9 cellular contexts compared by ENCODE assay signal in genomic region chr7:120725376-120726039, GRCh38.
DNase-seq lines count a peak whose midpoint lies in the region; ATAC-seq, FAIRE-seq and TF ChIP-seq lines count a peak whose summit lies in the region.
"Had no signal": no experiment of that assay in that cellular context is flagged by ENCODE, and none has a peak within 500 bp of the region (broad histone marks: within the 10 kb centered on the region; RNA-seq: fewer than 3 reads in every experiment).

No MANE protein-coding gene starts in this region.

- no peaks in the 10 kb centered on the region for H3K36me3 Mint-ChIP-seq in endothelial cell (ENCODE audit: low read depth, unreplicated experiment)
- no peaks in the 10 kb centered on the region for H3K36me3 Mint-ChIP-seq in progenitor cell of endocrine pancreas (ENCODE audit: insufficient read depth)
- no peaks in the 10 kb centered on the region for H3K36me3 Mint-ChIP-seq in natural killer cell treated with Interleukin-12 subunit alpha and Interleukin-12 subunit beta and Interleukin-15 and Interleukin-18, amount 100 ng/mL, for 72 hours
- H3K36me3 Mint-ChIP-seq: IgD-negative memory B cell had no signal

- no peak overlapping the region for H3K4me3 ChIP-seq in OCI-LY7 (ENCODE audit: low read depth, low read length, poor library complexity, severe bottlenecking)
- H3K4me3 ChIP-seq in effector memory CD4-positive, alpha-beta T cell (ENCODE audit: insufficient read depth, low read depth, low read length, poor library complexity, severe bottlenecking) = no peak overlapping the region

- DNase-seq in D721Med (ENCODE audit: insufficient read length, low spot score) (no peak), HT1080 (ENCODE audit: low read depth) (peak; percentile 32), OCI-LY7 (ENCODE audit: low spot score) (peak; percentile 37), endothelial cell (ENCODE audit: low spot score) (no peak), progenitor cell of endocrine pancreas (ENCODE audit: low spot score, unreplicated experiment) (no peak)
- DNase-seq in natural killer cell treated with Interleukin-12 subunit alpha and Interleukin-12 subunit beta and Interleukin-15 and Interleukin-18, amount 100 ng/mL, for 72 hours (ENCODE audit: low spot score) = no peak
- DNase-seq in effector memory CD4-positive, alpha-beta T cell = no peak

- no peaks in the 10 kb centered on the region for H3K36me3 ChIP-seq in OCI-LY7 (ENCODE audit: insufficient read depth, low read length)
- no peaks in the 10 kb centered on the region for H3K36me3 ChIP-seq in effector memory CD4-positive, alpha-beta T cell (ENCODE audit: control insufficient read depth, insufficient read depth, low read length)

- no peak overlapping the region for H2AFZ ChIP-seq in OCI-LY7 (ENCODE audit: low read length)

- TF ChIP-seq CTCF in D721Med (IDR thresholded peaks at IDR 0.05; ENCODE audit: insufficient read depth, missing control alignments) (peak; percentile 66), OCI-LY7 (conservative IDR thresholded peaks at IDR 0.05; ENCODE audit: low read length) (peak; percentile 86), endothelial cell (IDR thresholded peaks at IDR 0.05; ENCODE audit: unreplicated experiment) (peak; percentile 92), progenitor cell of endocrine pancreas (IDR thresholded peaks at IDR 0.05; ENCODE audit: unreplicated experiment) (peak; percentile 78)

- H3K4me1 ChIP-seq in OCI-LY7 (ENCODE audit: insufficient read depth, low read length, poor library complexity, severe bottlenecking) = no peaks in the 10 kb centered on the region
- no peaks in the 10 kb centered on the region for H3K4me1 ChIP-seq in effector memory CD4-positive, alpha-beta T cell (ENCODE audit: control insufficient read depth, insufficient read depth, low read length, poor library complexity, severe bottlenecking)

- no peaks in the 10 kb centered on the region for H3K9me3 Mint-ChIP-seq in endothelial cell (ENCODE audit: unreplicated experiment)
- H3K9me3 Mint-ChIP-seq in progenitor cell of endocrine pancreas (ENCODE audit: low read depth) = no peaks in the 10 kb centered on the region
- peaks cover 3% of the 10 kb centered on the region for H3K9me3 Mint-ChIP-seq in natural killer cell treated with Interleukin-12 subunit alpha and Interleukin-12 subunit beta and Interleukin-15 and Interleukin-18, amount 100 ng/mL, for 72 hours
- H3K9me3 Mint-ChIP-seq: IgD-negative memory B cell had no signal

- H3K4me1 Mint-ChIP-seq in endothelial cell (ENCODE audit: unreplicated experiment) (peaks cover 4% of the 10 kb centered on the region), progenitor cell of endocrine pancreas (ENCODE audit: low read depth) (peaks cover 28% of the 10 kb centered on the region)
- no peaks in the 10 kb centered on the region for H3K4me1 Mint-ChIP-seq in natural killer cell treated with Interleukin-12 subunit alpha and Interleukin-12 subunit beta and Interleukin-15 and Interleukin-18, amount 100 ng/mL, for 72 hours (ENCODE audit: low read depth in 2 of 2)

- H3K4me2 ChIP-seq in OCI-LY7 (ENCODE audit: low read length) = no peak overlapping the region

- CTCF ChIA-PET in OCI-LY7 (lab: Charles Lee; ENCODE audit: unreplicated experiment) = no interaction called here

- H3K27me3 ChIP-seq in effector memory CD4-positive, alpha-beta T cell (replicated peaks; ENCODE audit: control insufficient read depth, insufficient read depth, low read length, poor library complexity, severe bottlenecking) = no peaks in the 10 kb centered on the region

- BruUV-seq in OCI-LY7 (replicated peaks; lab: Mats Ljungman, UMichigan) = no TSS peak

- H3K27ac ChIP-seq in OCI-LY7 (ENCODE audit: low read depth, low read length, poor library complexity, severe bottlenecking) = no peak overlapping the region
- H3K27ac ChIP-seq in effector memory CD4-positive, alpha-beta T cell (ENCODE audit: insufficient read depth, low read length, poor library complexity, severe bottlenecking) = no peak overlapping the region

- no peak for FAIRE-seq in D721Med (lab: Jason Lieb, UNC)

- intact Hi-C loops in OCI-LY7 (cut with micrococcal nuclease; ENCODE audit: unreplicated experiment) = no loop called here

- H3K27me3 Mint-ChIP-seq in endothelial cell (ENCODE audit: unreplicated experiment) (no peaks in the 10 kb centered on the region), progenitor cell of endocrine pancreas (no peaks in the 10 kb centered on the region)
- no peaks in the 10 kb centered on the region for H3K27me3 Mint-ChIP-seq in natural killer cell treated with Interleukin-12 subunit alpha and Interleukin-12 subunit beta and Interleukin-15 and Interleukin-18, amount 100 ng/mL, for 72 hours
- H3K27me3 Mint-ChIP-seq: IgD-negative memory B cell had no signal

- H3K79me2 ChIP-seq in OCI-LY7 (ENCODE audit: insufficient read depth, low read depth, low read length) = no peaks in the 10 kb centered on the region

- H3K27ac Mint-ChIP-seq in endothelial cell (ENCODE audit: unreplicated experiment) = no peak overlapping the region
- H3K27ac Mint-ChIP-seq in progenitor cell of endocrine pancreas = peak overlapping the region; percentile 46
- no peak overlapping the region for H3K27ac Mint-ChIP-seq in natural killer cell treated with Interleukin-12 subunit alpha and Interleukin-12 subunit beta and Interleukin-15 and Interleukin-18, amount 100 ng/mL, for 72 hours
- H3K27ac Mint-ChIP-seq: IgD-negative memory B cell had no signal

- no peaks in the 10 kb centered on the region for H3K9me3 ChIP-seq in OCI-LY7 (ENCODE audit: low read length)
- no peaks in the 10 kb centered on the region for H3K9me3 ChIP-seq in effector memory CD4-positive, alpha-beta T cell (ENCODE audit: control insufficient read depth, low read length)

- H3K9me2 ChIP-seq in OCI-LY7 (ENCODE audit: insufficient read depth, low read length) = no peaks in the 10 kb centered on the region

- POLR2A ChIA-PET in OCI-LY7 (lab: Charles Lee) = interaction anchor here (0.6 kb wide), 1 partner anchor 927 kb away, joined by 3 read pairs; no protein-coding TSS in a partner anchor

- ATAC-seq in natural killer cell treated with Interleukin-12 subunit alpha and Interleukin-12 subunit beta and Interleukin-15 and Interleukin-18, amount 100 ng/mL, for 72 hours = no peak
- ATAC-seq in GM21515 (IDR thresholded peaks at IDR 0.05; ENCODE audit: unreplicated experiment) = no peak

- H4K20me1 ChIP-seq in OCI-LY7 (ENCODE audit: insufficient read depth, low read length) = no peaks in the 10 kb centered on the region

- H3K4me3 Mint-ChIP-seq in endothelial cell (ENCODE audit: unreplicated experiment) (no peak overlapping the region), progenitor cell of endocrine pancreas (ENCODE audit: low read depth) (no peak overlapping the region)
- H3K4me3 Mint-ChIP-seq in natural killer cell treated with Interleukin-12 subunit alpha and Interleukin-12 subunit beta and Interleukin-15 and Interleukin-18, amount 100 ng/mL, for 72 hours = no peak overlapping the region
- H3K4me3 Mint-ChIP-seq: IgD-negative memory B cell had no signal

Comparison
In these comparisons a context has a peak if more than half of its experiments do, and no peak if none do; other contexts are left out.
1. DNase-seq: peak in HT1080 (single experiment) and OCI-LY7 (single experiment); none in D721Med (single experiment), endothelial cell (single experiment), progenitor cell of endocrine pancreas (single experiment), natural killer cell treated with Interleukin-12 subunit alpha and Interleukin-12 subunit beta and Interleukin-15 and Interleukin-18, amount 100 ng/mL, for 72 hours (single experiment) and effector memory CD4-positive, alpha-beta T cell (0 of 3).
2. Peak in every context shown above with its lines, with median percentiles within 50 percentile points of each other: CTCF ChIP-seq.